8 cellular contexts compared by ENCODE assay signal in genomic region chr20:35953411-35954199, GRCh38. TPM values are rescaled to one million over a fixed set of nuclear protein-coding genes. Genes with fewer than 3 reads are reported as not detected.
DNase-seq lines count a peak whose midpoint lies in the region; ATAC-seq, FAIRE-seq and TF ChIP-seq lines count a peak whose summit lies in the region.

No MANE protein-coding gene starts in this region.

- H3K36me3 Mint-ChIP-seq in naive B cell, result peaks cover 0 to 1% of the 10 kb centered on the region in 2 donors
- peaks cover 11 to 20% of the 10 kb centered on the region in 2 donors for H3K36me3 Mint-ChIP-seq in stimulated activated naive B cell treated with anti-CD40 and anti-IgM and Interleukin-4, amounts not matched to agents 10 μg/mL and 1 μg/mL and 100 μg/mL, for 72 hours

- peak overlapping the region; percentile 70 for H3K4me3 ChIP-seq in epithelial cell of proximal tubule (ENCODE audit: low read depth, low read length)

- FAIRE-seq in GM18507 (lab: Jason Lieb, UNC), result no peak

- H3K9me3 Mint-ChIP-seq in naive B cell, result no peaks in the 10 kb centered on the region
- no peaks in the 10 kb centered on the region for H3K9me3 Mint-ChIP-seq in stimulated activated naive B cell treated with anti-CD40 and anti-IgM and Interleukin-4, amounts not matched to agents 10 μg/mL and 1 μg/mL and 100 μg/mL, for 72 hours

- H3K4me1 Mint-ChIP-seq in naive B cell, result peaks cover 8 to 17% (median 11%) of the 10 kb centered on the region in 3 donors
- peaks cover 10 to 15% of the 10 kb centered on the region in 2 donors for H3K4me1 Mint-ChIP-seq in stimulated activated naive B cell treated with anti-CD40 and anti-IgM and Interleukin-4, amounts not matched to agents 10 μg/mL and 1 μg/mL and 100 μg/mL, for 72 hours

- no peaks in the 10 kb centered on the region for H3K27me3 Mint-ChIP-seq in naive B cell
- H3K27me3 Mint-ChIP-seq in stimulated activated naive B cell treated with anti-CD40 and anti-IgM and Interleukin-4, amounts not matched to agents 10 μg/mL and 1 μg/mL and 100 μg/mL, for 72 hours, result no peaks in the 10 kb centered on the region

- H3K27ac Mint-ChIP-seq in naive B cell, result peak overlapping the region; percentile 98 to 100 (median 99)
- peak overlapping the region; percentile 100 for H3K27ac Mint-ChIP-seq in stimulated activated naive B cell treated with anti-CD40 and anti-IgM and Interleukin-4, amounts not matched to agents 10 μg/mL and 1 μg/mL and 100 μg/mL, for 72 hours

- no peak for TF ChIP-seq CTCF in epithelial cell of proximal tubule (conservative IDR thresholded peaks at IDR 0.05; ENCODE audit: low read depth, low read length)

- H3K4me3 Mint-ChIP-seq in naive B cell, result peak overlapping the region; percentile 95 to 100 (median 99)
- H3K4me3 Mint-ChIP-seq in stimulated activated naive B cell treated with anti-CD40 and anti-IgM and Interleukin-4, amounts not matched to agents 10 μg/mL and 1 μg/mL and 100 μg/mL, for 72 hours, result peak overlapping the region; percentile 93 to 100

- ATAC-seq in HG02852 (IDR thresholded peaks at IDR 0.05; ENCODE audit: unreplicated experiment) (peak; percentile 22), naive B cell (ENCODE audit: low read depth in 2 of 2) (peak; percentile 29 to 32)
- ATAC-seq in stimulated activated naive B cell treated with anti-CD40 and anti-IgM and Interleukin-4, amounts not matched to agents 10 μg/mL and 1 μg/mL and 100 μg/mL, for 72 hours (replicated peaks), result peak; percentile 31

- DNase-seq in GM18507 (ENCODE audit: extremely low spot score, insufficient read length, low read depth) (peak; percentile 26), NCI-H69 (lab: John Stamatoyannopoulos, UW) (peak; percentile 76), epithelial cell of proximal tubule (ENCODE audit: low read depth) (no peak), naive B cell (no peak), DMS79 treated with DMSO at 0.1 percent for 48 hours (lab: John Stamatoyannopoulos, UW) (no peak)
- peak; percentile 75 for DNase-seq in activated T-cell treated with anti-CD3 and anti-CD28 coated beads, Interleukin-2, amount 50 U/mL, for 1 hour
- DNase-seq in stimulated activated naive B cell treated with anti-CD40 and anti-IgM and Interleukin-4, amounts not matched to agents 10 μg/mL and 1 μg/mL and 100 μg/mL, for 72 hours, result peak; percentile 47

RNA-seq across cellular contexts. Expression of gene SCAND1, which starts 0.7 kb away (rescaled TPM):
- 117 and 136 TPM in 2 replicates for total RNA-seq in epithelial cell of proximal tubule
- polyA plus RNA-seq in naive B cell (ENCODE audit: low read depth in 6 of 6), result 100 to 1,000 TPM; 166 to 223 (median 192) TPM

RNA-seq across cellular contexts. Expression of gene CNBD2, which starts 14.8 kb away (rescaled TPM):
- total RNA-seq in epithelial cell of proximal tubule, result 2.1 and 5.6 TPM in 2 replicates
- 10 to 100 TPM; 13.4 to 23.7 (median 17.5) TPM for polyA plus RNA-seq in naive B cell (ENCODE audit: low read depth in 6 of 6)

Comparison
In these comparisons a context has a peak if more than half of its experiments do, and no peak if none do; other contexts are left out.
1. DNase-seq: peak in GM18507 (single experiment), NCI-H69 (single experiment), activated T-cell treated with anti-CD3 and anti-CD28 coated beads, Interleukin-2, amount 50 U/mL, for 1 hour (single experiment) and stimulated activated naive B cell treated with anti-CD40 and anti-IgM and Interleukin-4, amounts not matched to agents 10 μg/mL and 1 μg/mL and 100 μg/mL, for 72 hours (single experiment); none in epithelial cell of proximal tubule (single experiment), naive B cell (single experiment) and DMS79 treated with DMSO at 0.1 percent for 48 hours (single experiment).
2. Peak in every context shown above with its lines, with median percentiles within 50 percentile points of each other: ATAC-seq.